Comparison of ENCODE assay signal across 12 cellular contexts in genomic region chr10:12709516-12709915, GRCh38.
DNase-seq lines count a peak whose midpoint lies in the region; ATAC-seq and TF ChIP-seq lines count a peak whose summit lies in the region.
"Had no signal": no experiment of that assay in that cellular context is flagged by ENCODE, and none has a peak within 500 bp of the region (broad histone marks: within the 10 kb centered on the region; RNA-seq: fewer than 3 reads in every experiment).

No MANE protein-coding gene starts in this region.

- H3K36me3 ChIP-seq in stomach smooth muscle (ENCODE audit: control insufficient read depth in 2 of 2, insufficient read depth in 2 of 2, low read length in 2 of 2) = no peaks in the 10 kb centered on the region

- CTCF ChIA-PET in activated CD8-positive, alpha-beta T cell treated with anti-CD3 and anti-CD28 coated beads for 36 hours (lab: Charles Lee) = interaction anchor here (0.9 to 5.6 kb wide), 10 partner anchors 10 to 514 kb away, joined by 3 to 29 read pairs (median 10); partner anchors contain the start of genes CDC123 and NUDT5
- CTCF ChIA-PET in activated CD8-positive, alpha-beta T cell treated with anti-CD3 and anti-CD28 coated beads, Interleukin-2, amount 10 ng/mL, durations not matched to agents 7 days and 5 days (lab: Charles Lee) = interaction anchor here (1.2 to 4.5 kb wide), 11 partner anchors 10 to 495 kb away, joined by 3 to 51 read pairs (median 8); partner anchors contain the start of gene OPTN
- CTCF ChIA-PET in RWPE1 (lab: Yijun Ruan, JAX) = interaction anchor here (0.6 to 1.4 kb wide), 3 partner anchors 53 to 562 kb away, joined by 3 to 8 read pairs (median 4); no protein-coding TSS in a partner anchor

- POLR2A ChIA-PET in activated CD8-positive, alpha-beta T cell treated with anti-CD3 and anti-CD28 coated beads for 36 hours (lab: Charles Lee) = interaction anchor here (0.7 to 1.2 kb wide), 2 partner anchors 10 to 107 kb away, joined by 3 to 4 read pairs; no protein-coding TSS in a partner anchor
- POLR2A ChIA-PET in activated CD8-positive, alpha-beta T cell treated with anti-CD3 and anti-CD28 coated beads, Interleukin-2, amount 10 ng/mL, durations not matched to agents 7 days and 5 days (lab: Charles Lee) = no interaction called here
- POLR2A ChIA-PET in RWPE1 (lab: Yijun Ruan, JAX; ENCODE audit: low non-redundant PET) = no interaction called here

- no peak overlapping the region for H3K4me3 Mint-ChIP-seq in activated CD8-positive, alpha-beta T cell treated with anti-CD3 and anti-CD28 coated beads for 36 hours
- no peak overlapping the region for H3K4me3 Mint-ChIP-seq in activated CD8-positive, alpha-beta T cell treated with anti-CD3 and anti-CD28 coated beads, Interleukin-2, amount 10 ng/mL, durations not matched to agents 7 days and 5 days
- H3K4me3 Mint-ChIP-seq: endodermal cell had no signal

- H3K27ac ChIP-seq in RWPE1 = no peak overlapping the region
- peak overlapping the region; percentile 87 for H3K27ac ChIP-seq in epithelial cell of prostate
- peak overlapping the region; percentile 94 for H3K27ac ChIP-seq in stomach smooth muscle (ENCODE audit: low read length)

- no peak for ATAC-seq in activated CD8-positive, alpha-beta T cell treated with anti-CD3 and anti-CD28 coated beads for 36 hours
- ATAC-seq in activated CD8-positive, alpha-beta T cell treated with anti-CD3 and anti-CD28 coated beads, Interleukin-2, amount 10 ng/mL, durations not matched to agents 7 days and 5 days = no peak
- ATAC-seq: sciatic nerve had no signal

- H3K9me3 Mint-ChIP-seq in activated CD8-positive, alpha-beta T cell treated with anti-CD3 and anti-CD28 coated beads for 36 hours = no peaks in the 10 kb centered on the region
- no peaks in the 10 kb centered on the region for H3K9me3 Mint-ChIP-seq in activated CD8-positive, alpha-beta T cell treated with anti-CD3 and anti-CD28 coated beads, Interleukin-2, amount 10 ng/mL, durations not matched to agents 7 days and 5 days (ENCODE audit: insufficient read depth)
- H3K9me3 Mint-ChIP-seq: endodermal cell had no signal

- H3K9me3 ChIP-seq in stomach smooth muscle (ENCODE audit: control insufficient read depth in 2 of 2, low read length in 2 of 2) = no peaks in the 10 kb centered on the region

- no peak for DNase-seq in activated CD8-positive, alpha-beta T cell treated with anti-CD3 and anti-CD28 coated beads for 36 hours
- no peak for DNase-seq in activated CD8-positive, alpha-beta T cell treated with anti-CD3 and anti-CD28 coated beads, Interleukin-2, amount 10 ng/mL, durations not matched to agents 7 days and 5 days
- peak; percentile 44 for DNase-seq in RWPE1 (ENCODE audit: low spot score)
- DNase-seq in epithelial cell of prostate (ENCODE audit: low read depth, low spot score) = no peak
- DNase-seq in stimulated activated CD4-positive, alpha-beta T cell treated with anti-CD3 and anti-CD28 coated beads, Interleukin-2, amount 100 ng/mL, for 48 hours = no peak
- DNase-seq in central memory CD4-positive, alpha-beta T cell = no peak
- DNase-seq in putamen (ENCODE audit: low spot score) = no peak
- DNase-seq: left cardiac atrium, NCI-H1092 treated with DMSO at 0.1 percent for 48 hours had no signal

- H3K27me3 Mint-ChIP-seq in activated CD8-positive, alpha-beta T cell treated with anti-CD3 and anti-CD28 coated beads for 36 hours = no peaks in the 10 kb centered on the region
- H3K27me3 Mint-ChIP-seq in activated CD8-positive, alpha-beta T cell treated with anti-CD3 and anti-CD28 coated beads, Interleukin-2, amount 10 ng/mL, durations not matched to agents 7 days and 5 days (ENCODE audit: low read depth) = no peaks in the 10 kb centered on the region

- H3K36me3 Mint-ChIP-seq in activated CD8-positive, alpha-beta T cell treated with anti-CD3 and anti-CD28 coated beads for 36 hours (ENCODE audit: low read depth) = no peaks in the 10 kb centered on the region
- H3K36me3 Mint-ChIP-seq in activated CD8-positive, alpha-beta T cell treated with anti-CD3 and anti-CD28 coated beads, Interleukin-2, amount 10 ng/mL, durations not matched to agents 7 days and 5 days (ENCODE audit: low read depth) = no peaks in the 10 kb centered on the region

- H3K27ac Mint-ChIP-seq in activated CD8-positive, alpha-beta T cell treated with anti-CD3 and anti-CD28 coated beads for 36 hours = peak overlapping the region; percentile 84
- no peak overlapping the region for H3K27ac Mint-ChIP-seq in activated CD8-positive, alpha-beta T cell treated with anti-CD3 and anti-CD28 coated beads, Interleukin-2, amount 10 ng/mL, durations not matched to agents 7 days and 5 days
- H3K27ac Mint-ChIP-seq: endodermal cell had no signal

- no peaks in the 10 kb centered on the region for H3K27me3 ChIP-seq in stomach smooth muscle (ENCODE audit: control insufficient read depth in 1 of 2, insufficient read depth in 2 of 2, low read length in 2 of 2)

- H3K9ac ChIP-seq in stomach smooth muscle (ENCODE audit: low read length in 2 of 2) = peak overlapping the region in 1 of 2 donors; percentile 37

- peaks cover 61% of the 10 kb centered on the region for H3K4me1 Mint-ChIP-seq in activated CD8-positive, alpha-beta T cell treated with anti-CD3 and anti-CD28 coated beads for 36 hours (ENCODE audit: low read depth)
- H3K4me1 Mint-ChIP-seq in activated CD8-positive, alpha-beta T cell treated with anti-CD3 and anti-CD28 coated beads, Interleukin-2, amount 10 ng/mL, durations not matched to agents 7 days and 5 days (ENCODE audit: low read depth) = peaks cover 32% of the 10 kb centered on the region

- H3K4me3 ChIP-seq in stomach smooth muscle (ENCODE audit: low read length in 2 of 2) = peak overlapping the region; percentile 8 to 11

- intact Hi-C loops in activated CD8-positive, alpha-beta T cell treated with anti-CD3 and anti-CD28 coated beads for 36 hours (cut with micrococcal nuclease) = no loop called here

- TF ChIP-seq CTCF in activated CD8-positive, alpha-beta T cell treated with anti-CD3 and anti-CD28 coated beads for 36 hours (IDR thresholded peaks at IDR 0.05) = no peak
- TF ChIP-seq CTCF in RWPE1 (conservative IDR thresholded peaks at IDR 0.05; ENCODE audit: low read depth) = no peak

- H3K4me1 ChIP-seq in stomach smooth muscle (ENCODE audit: control insufficient read depth, insufficient read depth, low read length) = peaks cover 47% of the 10 kb centered on the region
